Comparison of ENCODE assay signal across 22 cellular contexts in genomic region chr14:70811578-70811977, GRCh38. TPM values are rescaled to one million over a fixed set of nuclear protein-coding genes. Genes with fewer than 3 reads are reported as not detected.
DNase-seq lines count a peak whose midpoint lies in the region; ATAC-seq and TF ChIP-seq lines count a peak whose summit lies in the region.
"Had no signal": no experiment of that assay in that cellular context is flagged by ENCODE, and none has a peak within 500 bp of the region (broad histone marks: within the 10 kb centered on the region; RNA-seq: fewer than 3 reads in every experiment).

No MANE protein-coding gene starts in this region.

- ATAC-seq in lower lobe of right lung (no peak), HG03520 (IDR thresholded peaks at IDR 0.05; ENCODE audit: unreplicated experiment) (no peak), GM21737 (IDR thresholded peaks at IDR 0.05; ENCODE audit: unreplicated experiment) (no peak)
- ATAC-seq: right cardiac atrium had no signal

- H3K36me3 ChIP-seq in DOHH2 (ENCODE audit: control insufficient read depth, low read length) (no peaks in the 10 kb centered on the region), HUES64 (ENCODE audit: insufficient read depth, low read length) (peaks cover 6% of the 10 kb centered on the region), endodermal cell (ENCODE audit: control insufficient read depth, insufficient read depth, low read length) (peaks cover 9% of the 10 kb centered on the region), lower lobe of right lung (no peaks in the 10 kb centered on the region), sigmoid colon (no peaks in the 10 kb centered on the region)
- H3K36me3 ChIP-seq: BLaER1, Peyer's patch, upper lobe of right lung had no signal

- no peak for TF ChIP-seq POLR2A in sigmoid colon (IDR thresholded peaks at IDR 0.05)

- H3K9me3 Mint-ChIP-seq in endodermal cell = no peaks in the 10 kb centered on the region
- H3K9me3 Mint-ChIP-seq: activated T-cell treated with anti-CD3 and anti-CD28 coated beads, Interleukin-2, amount 50 U/mL, for 72 hours had no signal

- peaks cover 6% of the 10 kb centered on the region for H3K36me3 Mint-ChIP-seq in endodermal cell (ENCODE audit: low read depth)

- no peaks in the 10 kb centered on the region for H3K27me3 Mint-ChIP-seq in endodermal cell (ENCODE audit: insufficient read depth)

- H3K79me2 ChIP-seq in DOHH2 (ENCODE audit: control insufficient read depth, low read length) = peaks cover 17% of the 10 kb centered on the region

- H3K4me2 ChIP-seq in DOHH2 (ENCODE audit: low read length) = peak overlapping the region; percentile 66; the same call in 1 of the 2 replicates
- H3K4me2 ChIP-seq: BLaER1 had no signal

- H3K4me1 Mint-ChIP-seq in endodermal cell = peaks cover 15% of the 10 kb centered on the region

- H3K4me1 ChIP-seq in DOHH2 (ENCODE audit: control insufficient read depth, low read length) (peaks cover 53% of the 10 kb centered on the region), HUES64 (ENCODE audit: insufficient read depth, low read length) (peaks cover 24% of the 10 kb centered on the region), endodermal cell (ENCODE audit: control insufficient read depth, insufficient read depth, low read length) (no peaks in the 10 kb centered on the region), lower lobe of right lung (peaks cover 15% of the 10 kb centered on the region), sigmoid colon (peaks cover 0 to 21% (median 16%) of the 10 kb centered on the region in 4 donors)

- no peak for TF ChIP-seq EP300 in sigmoid colon (IDR thresholded peaks at IDR 0.05)

- no peak overlapping the region for H3K27ac Mint-ChIP-seq in endodermal cell
- H3K27ac Mint-ChIP-seq: activated T-cell treated with anti-CD3 and anti-CD28 coated beads, Interleukin-2, amount 50 U/mL, for 72 hours had no signal

- no peak for TF ChIP-seq CTCF in DOHH2 (IDR thresholded peaks at IDR 0.05; ENCODE audit: low read depth, low read length, poor library complexity, severe bottlenecking)
- TF ChIP-seq CTCF in endodermal cell (conservative IDR thresholded peaks at IDR 0.05) = no peak
- TF ChIP-seq CTCF in lower lobe of right lung (IDR thresholded peaks at IDR 0.05) = no peak
- no peak for TF ChIP-seq CTCF in sigmoid colon (IDR thresholded peaks at IDR 0.05)

- H3K4me3 Mint-ChIP-seq in endodermal cell = no peak overlapping the region
- H3K4me3 Mint-ChIP-seq: activated T-cell treated with anti-CD3 and anti-CD28 coated beads, Interleukin-2, amount 50 U/mL, for 72 hours had no signal

- H3F3A ChIP-seq in DOHH2 (ENCODE audit: control insufficient read depth, insufficient read depth) = peaks cover 4% of the 10 kb centered on the region

- no peaks in the 10 kb centered on the region for H3K9me2 ChIP-seq in DOHH2 (replicated peaks; ENCODE audit: control insufficient read depth, low read length)

- H3K9ac ChIP-seq in HUES64 (ENCODE audit: low read depth, low read length) (no peak overlapping the region), endodermal cell (ENCODE audit: extremely low read depth, low read length, poor library complexity, severe bottlenecking) (peak overlapping the region; percentile 58)
- H3K9ac ChIP-seq: BLaER1 had no signal

- intact Hi-C loops in lower lobe of right lung (cut with DNase I) = no loop called here
- intact Hi-C loops in sigmoid colon (cut with DNase I) = no loop called here

- no peaks in the 10 kb centered on the region for H4K20me1 ChIP-seq in DOHH2 (ENCODE audit: control insufficient read depth, insufficient read depth, low read depth, low read length)
- H4K20me1 ChIP-seq: BLaER1 had no signal

- WGBS in HUES64 = 93% methylated on average over 2 of the region's 2 CpGs
- 87 to 100% methylated on average over 2 of the region's 2 CpGs for WGBS in endodermal cell (ENCODE audit: insufficient coverage in 1 of 2, insufficient read length in 1 of 2), 2 experiments
- WGBS in sigmoid colon, 2 donors = 95 to 96% methylated on average over 2 of the region's 2 CpGs

- H3K27me3 ChIP-seq in DOHH2 (ENCODE audit: control insufficient read depth, low read length) = no peaks in the 10 kb centered on the region
- H3K27me3 ChIP-seq in HUES64 (ENCODE audit: insufficient read depth, low read length) = no peaks in the 10 kb centered on the region
- no peaks in the 10 kb centered on the region for H3K27me3 ChIP-seq in endodermal cell (ENCODE audit: control insufficient read depth, insufficient read depth, low read length, poor library complexity, severe bottlenecking)
- peaks cover 14% of the 10 kb centered on the region for H3K27me3 ChIP-seq in lower lobe of right lung (ENCODE audit: low read depth)
- H3K27me3 ChIP-seq in sigmoid colon = peaks cover 3 to 27% (median 26%) of the 10 kb centered on the region in 3 donors
- H3K27me3 ChIP-seq: Peyer's patch had no signal

- H3K27ac ChIP-seq in DOHH2 (ENCODE audit: low read depth, low read length) (no peak overlapping the region), HUES64 (ENCODE audit: low read depth, low read length) (no peak overlapping the region), endodermal cell (ENCODE audit: low read depth, low read length) (no peak overlapping the region), lower lobe of right lung (peak overlapping the region; percentile 14), sigmoid colon (no peak overlapping the region)
- H3K27ac ChIP-seq: BLaER1, dorsolateral prefrontal cortex, Peyer's patch, SJSA1, upper lobe of right lung had no signal

- H3K4me3 ChIP-seq in DOHH2 (ENCODE audit: low read length) (no peak overlapping the region; the same call in 1 of the 2 replicates), HUES64 (ENCODE audit: low read length) (peak overlapping the region; percentile 96), endodermal cell (ENCODE audit: low read length) (peak overlapping the region; percentile 94), lower lobe of right lung (no peak overlapping the region), sigmoid colon (no peak overlapping the region)
- H3K4me3 ChIP-seq: BLaER1, Peyer's patch, SJSA1, upper lobe of right lung had no signal

- no peak for DNase-seq in endodermal cell
- no peak for DNase-seq in lower lobe of right lung
- no peak for DNase-seq in sigmoid colon
- no peak for DNase-seq in OCI-M1 (lab: John Stamatoyannopoulos, UW)
- DNase-seq: activated naive CD4-positive, alpha-beta T cell treated with anti-CD3 and anti-CD28 coated beads, Interleukin-2, amount 50 U/mL, for 16 hours; dorsolateral prefrontal cortex; Kasumi-1; NCI-H1048; NCI-H187 treated with DMSO at 0.1 percent for 48 hours; NCI-H2227 treated with DMSO at 0.1 percent for 48 hours; nucleus accumbens; Peyer's patch; right cardiac atrium; upper lobe of right lung had no signal

- H3K9me3 ChIP-seq in DOHH2 (ENCODE audit: control insufficient read depth, insufficient read depth, low read length) (no peaks in the 10 kb centered on the region), HUES64 (ENCODE audit: insufficient read depth, low read depth, low read length) (no peaks in the 10 kb centered on the region), endodermal cell (ENCODE audit: control insufficient read depth, low read length) (no peaks in the 10 kb centered on the region), lower lobe of right lung (no peaks in the 10 kb centered on the region), sigmoid colon (no peaks in the 10 kb centered on the region)
- H3K9me3 ChIP-seq: BLaER1, Caco-2, Peyer's patch, SJSA1, upper lobe of right lung had no signal

RNA-seq across cellular contexts. Expression of gene MAP3K9, which starts 2.3 kb away (rescaled TPM):
- 8.1 TPM for polyA plus RNA-seq in HUES64 (2013, experiment 1 of 2)
- 8.5 TPM for polyA plus RNA-seq in HUES64 (2013, experiment 2 of 2)
- total RNA-seq in endodermal cell = 10 to 100 TPM; 34.1 to 38.5 TPM
- polyA plus RNA-seq in endodermal cell (2013, experiment 1 of 2) = 7.3 TPM
- 7.6 TPM for polyA plus RNA-seq in endodermal cell (2013, experiment 2 of 2)
- 9.4 TPM for total RNA-seq in lower lobe of right lung
- total RNA-seq in sigmoid colon = under 1 TPM; 0.36 to 0.66 (median 0.48) TPM
- 1 to 10 TPM in 2 of 3 donors, under 1 TPM in 1; 0.60 to 4.7 (median 1.6) TPM for polyA plus RNA-seq in sigmoid colon

Comparison
In these comparisons a context has a peak if more than half of its experiments do, and no peak if none do; other contexts are left out.
1. H3K4me3 ChIP-seq: peak in HUES64 (single experiment) and endodermal cell (single experiment); none in DOHH2 (single experiment), lower lobe of right lung (single experiment) and sigmoid colon (0 of 4).